In the genomic region with DNA sequence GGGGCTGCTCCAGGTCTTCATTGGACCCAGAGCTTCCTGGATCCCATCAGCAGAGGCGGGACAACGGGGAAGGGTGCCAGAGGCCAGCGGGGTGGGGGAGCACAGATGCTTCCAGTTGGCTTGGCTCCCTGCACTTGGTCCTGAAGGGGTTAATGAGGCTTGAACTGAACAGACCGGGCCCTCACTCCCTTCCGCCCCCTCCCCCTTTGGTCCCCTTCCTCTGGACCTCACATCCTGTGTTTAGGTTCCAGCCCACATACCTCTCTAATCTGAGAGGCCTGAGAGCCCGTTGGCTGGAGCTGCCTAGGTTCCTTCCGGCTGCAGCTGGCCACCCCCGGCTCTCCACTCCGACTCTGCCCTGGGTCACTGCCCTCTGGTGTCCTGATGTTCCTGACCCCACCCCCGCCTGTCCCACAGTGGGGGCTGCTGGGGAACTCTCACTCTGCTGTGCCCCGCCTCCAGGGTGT, we compare ENCODE assay signal across 8 cellular contexts. TPM values are rescaled to one million over a fixed set of nuclear protein-coding genes. Genes with fewer than 3 reads are reported as not detected.
A peak's percentile ranks its signal among the peaks of the same experiment; 100 is the strongest.
DNase-seq lines count a peak whose midpoint lies in the region; ATAC-seq and TF ChIP-seq lines count a peak whose summit lies in the region.

No MANE protein-coding gene starts in this region.

- H3K9me3 ChIP-seq in heart left ventricle: no peaks in the 10 kb centered on the region

- TF ChIP-seq CTCF in activated B cell treated with CpG ODN at 0.5 μM for 24 hours (IDR thresholded peaks at IDR 0.05) (no peak), heart left ventricle (IDR thresholded peaks at IDR 0.05) (no peak)

- peak in 1 of 2 donors; percentile 32 for TF ChIP-seq POLR2A in heart left ventricle (IDR thresholded peaks at IDR 0.05)

- peak overlapping the region in 10 of 12 donors; percentile 10 to 66 (median 44) for H3K4me3 ChIP-seq in heart left ventricle

- peak overlapping the region; percentile 99 to 100 (median 100) for H3K27ac ChIP-seq in heart left ventricle

- no peaks in the 10 kb centered on the region for H3K9me3 Mint-ChIP-seq in activated B cell treated with CpG ODN at 0.5 μM for 24 hours

- no peaks in the 10 kb centered on the region for H3K27me3 Mint-ChIP-seq in activated B cell treated with CpG ODN at 0.5 μM for 24 hours

- DNase-seq in EH (ENCODE audit: low read depth): peak; percentile 86
- DNase-seq in activated B cell treated with CpG ODN at 0.5 μM for 24 hours: no peak
- peak; percentile 85 to 94 (median 90) for DNase-seq in heart left ventricle
- DNase-seq in pulmonary artery endothelial cell (ENCODE audit: low read depth, low spot score): peak; percentile 62
- no peak for DNase-seq in NCI-H82 treated with DMSO at 0.1 percent for 48 hours (lab: John Stamatoyannopoulos, UW; ENCODE audit: unreplicated experiment)
- no peak for DNase-seq in NCI-H2171 treated with DMSO at 0.1 percent for 48 hours (lab: John Stamatoyannopoulos, UW)

- ATAC-seq in activated B cell treated with CpG ODN at 0.5 μM for 24 hours (ENCODE audit: low read depth): no peak
- peak; percentile 24 to 58 (median 36) for ATAC-seq in heart left ventricle
- no peak for ATAC-seq in HG03039 (IDR thresholded peaks at IDR 0.05; ENCODE audit: unreplicated experiment)
- ATAC-seq in HG03159 (IDR thresholded peaks at IDR 0.05; ENCODE audit: unreplicated experiment): no peak

- H3K4me1 Mint-ChIP-seq in activated B cell treated with CpG ODN at 0.5 μM for 24 hours: peaks cover 50% of the 10 kb centered on the region

- POLR2A ChIA-PET in activated B cell treated with CpG ODN at 0.5 μM for 24 hours (lab: Charles Lee): interaction anchor here (0.7 to 2.3 kb wide), 10 partner anchors 9 to 480 kb away, joined by 3 to 10 read pairs (median 3); a partner anchor contains a TSS

- no peaks in the 10 kb centered on the region for H3K27me3 ChIP-seq in heart left ventricle

- H3K4me3 Mint-ChIP-seq in activated B cell treated with CpG ODN at 0.5 μM for 24 hours: no peak overlapping the region

- WGBS in heart left ventricle, 4 donors: 8 to 11% (median 9%) methylated on average over 9 to 11 of the region's 11 CpGs

- intact Hi-C loops in activated B cell treated with CpG ODN at 0.5 μM for 24 hours (cut with micrococcal nuclease): loop anchor here (2.0 to 10.0 kb wide), 2 partner anchors 59 to 1101 kb away; no protein-coding TSS in a partner anchor
- intact Hi-C loops in heart left ventricle (cut with DNase I): loop anchor here in 6 of 10 donors (1.0 to 5.0 kb wide), 4 partner anchors 31 to 354 kb away; a partner anchor contains a TSS

- peaks cover 25 to 97% (median 93%) of the 10 kb centered on the region in 12 donors for H3K4me1 ChIP-seq in heart left ventricle

- H3K36me3 ChIP-seq in heart left ventricle: peaks cover 0 to 36% (median 3%) of the 10 kb centered on the region in 9 donors

- H3K36me3 Mint-ChIP-seq in activated B cell treated with CpG ODN at 0.5 μM for 24 hours (ENCODE audit: low read depth): peaks cover 23% of the 10 kb centered on the region

- CTCF ChIA-PET in activated B cell treated with CpG ODN at 0.5 μM for 24 hours (lab: Charles Lee): interaction anchor here (1.0 to 6.7 kb wide), 15 partner anchors 9 to 481 kb away, joined by 3 to 84 read pairs (median 5); no protein-coding TSS in a partner anchor

- H3K27ac Mint-ChIP-seq in activated B cell treated with CpG ODN at 0.5 μM for 24 hours: peak overlapping the region; percentile 91

RNA-seq across cellular contexts. Expression of a gene that starts 32.3 kb away (rescaled TPM):
- 65.5 and 67.2 TPM in 2 replicates for total RNA-seq in activated B cell treated with CpG ODN at 0.5 μM for 24 hours
- total RNA-seq in heart left ventricle: 100 to 1,000 TPM in 8 of 9 donors, 10 to 100 TPM in 1; 96.0 to 212 (median 172) TPM
- 100 to 1,000 TPM; 129 to 211 TPM for polyA plus RNA-seq in heart left ventricle
- 96.2 and 109 TPM in 2 replicates for total RNA-seq in pulmonary artery endothelial cell

RNA-seq across cellular contexts. Expression of a gene that starts 32.9 kb away (rescaled TPM):
- total RNA-seq in activated B cell treated with CpG ODN at 0.5 μM for 24 hours: 6.8 and 8.2 TPM in 2 replicates
- 100 to 1,000 TPM in 2 of 9 donors, 10 to 100 TPM in 7; 50.8 to 126 (median 68.2) TPM for total RNA-seq in heart left ventricle
- polyA plus RNA-seq in heart left ventricle: 10 to 100 TPM; 37.0 to 64.7 TPM
- 34.6 and 37.9 TPM in 2 replicates for total RNA-seq in pulmonary artery endothelial cell

RNA-seq across cellular contexts. Expression of a gene that starts 34.6 kb away (rescaled TPM):
- total RNA-seq in activated B cell treated with CpG ODN at 0.5 μM for 24 hours (1.9 and 2.1 TPM in 2 replicates), heart left ventricle (10 to 100 TPM in 3 of 9 donors, 1 to 10 TPM in 6; 4.1 to 18.4 (median 5.5) TPM), pulmonary artery endothelial cell (13.4 and 18.8 TPM in 2 replicates)
- 1 to 10 TPM; 2.8 to 7.3 TPM for polyA plus RNA-seq in heart left ventricle

Comparison
In these comparisons a context has a peak if more than half of its experiments do, and no peak if none do; other contexts are left out.
1. DNase-seq: peak in EH (single experiment), heart left ventricle (5 of 5) and pulmonary artery endothelial cell (single experiment); none in activated B cell treated with CpG ODN at 0.5 μM for 24 hours (single experiment), NCI-H82 treated with DMSO at 0.1 percent for 48 hours (single experiment) and NCI-H2171 treated with DMSO at 0.1 percent for 48 hours (single experiment).
2. ATAC-seq: peak in heart left ventricle (4 of 4); none in activated B cell treated with CpG ODN at 0.5 μM for 24 hours (single experiment), HG03039 (single experiment) and HG03159 (single experiment).